19 cellular contexts compared by ENCODE assay signal in the genomic region with DNA sequence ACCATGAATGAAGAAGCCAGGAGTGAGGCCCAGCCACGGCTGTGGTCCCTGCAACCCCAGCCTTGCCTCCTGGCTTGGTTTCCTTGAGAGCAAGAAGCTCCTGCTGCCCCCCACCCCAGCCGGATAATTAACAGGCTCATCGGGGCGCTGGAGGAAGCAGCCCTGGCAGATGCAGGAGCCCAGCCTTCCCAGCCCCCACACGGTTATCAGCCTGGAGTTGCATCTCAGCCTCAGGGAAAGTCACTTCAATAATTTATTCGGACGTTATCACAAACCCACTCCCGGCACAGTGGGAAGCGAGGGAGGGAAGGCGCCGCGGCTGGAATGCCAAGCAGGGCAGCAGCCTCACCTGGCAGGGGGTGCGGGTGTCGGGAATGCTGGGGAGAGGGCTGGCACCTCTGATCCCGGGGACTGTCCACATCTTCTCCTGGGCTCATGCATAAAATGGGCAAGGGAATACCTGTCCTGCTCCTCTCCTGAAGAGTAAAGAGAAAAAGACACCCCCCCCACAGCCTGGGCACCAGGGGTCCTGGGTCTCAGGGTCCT. TPM values are rescaled to one million over a fixed set of nuclear protein-coding genes. Genes with fewer than 3 reads are reported as not detected.
DNase-seq lines count a peak whose midpoint lies in the region; ATAC-seq, FAIRE-seq and TF ChIP-seq lines count a peak whose summit lies in the region.
"Had no signal": no experiment of that assay in that cellular context is flagged by ENCODE, and none has a peak within 500 bp of the region (broad histone marks: within the 10 kb centered on the region; RNA-seq: fewer than 3 reads in every experiment).

No MANE protein-coding gene starts in this region.

- no peaks in the 10 kb centered on the region for H3K9me3 ChIP-seq in RWPE2 (ENCODE audit: severe bottlenecking)
- H3K9me3 ChIP-seq: MG63 had no signal

- no peaks in the 10 kb centered on the region for H3K4me1 ChIP-seq in RWPE2 (ENCODE audit: insufficient read depth, poor library complexity, severe bottlenecking)

- H3K4me3 ChIP-seq in RWPE2 (ENCODE audit: severe bottlenecking), result no peak overlapping the region
- H3K4me3 ChIP-seq: MG63 had no signal

- POLR2A ChIA-PET in activated naive CD8-positive, alpha-beta T cell treated with anti-CD3 and anti-CD28 coated beads, Interleukin-2, amount 10 ng/mL, durations not matched to agents 7 days and 5 days (lab: Charles Lee), result interaction anchor here (1.0 kb wide), 1 partner anchor 44 kb away, joined by 4 read pairs; the partner anchor contains the start of gene LRP8

- DNase-seq in activated naive CD8-positive, alpha-beta T cell treated with anti-CD3 and anti-CD28 coated beads, Interleukin-2, amount 10 ng/mL, durations not matched to agents 7 days and 5 days, result peak; percentile 20
- no peak for DNase-seq in activated naive CD8-positive, alpha-beta T cell treated with anti-CD3 and anti-CD28 coated beads for 36 hours
- DNase-seq in RWPE2 (ENCODE audit: low spot score) (peak; percentile 37), left kidney (ENCODE audit: low read depth, low spot score) (peak; percentile 42), type B pancreatic cell (ENCODE audit: extremely low spot score, unreplicated experiment) (peak; percentile 66), hypothalamus (lab: John Stamatoyannopoulos, UW) (no peak), NCI-H1092 treated with DMSO at 0.1 percent for 48 hours (lab: John Stamatoyannopoulos, UW) (no peak), frontal cortex (ENCODE audit: low spot score in 2 of 2) (no peak)
- DNase-seq: EL; GOT3; left ventricle myocardium superior; MG63; NCI-H2029 treated with DMSO at 0.1 percent for 48 hours; NCI-H510A; stimulated activated CD4-positive, alpha-beta T cell treated with anti-CD3 and anti-CD28 coated beads, Interleukin-2, amount 100 ng/mL, for 48 hours; T-helper 2 cell had no signal

- no peak for TF ChIP-seq CTCF in RWPE2 (IDR thresholded peaks at IDR 0.05; ENCODE audit: poor library complexity, severe bottlenecking)
- no peak for TF ChIP-seq CTCF in type B pancreatic cell (conservative IDR thresholded peaks at IDR 0.05)

- H3K27me3 Mint-ChIP-seq in activated naive CD8-positive, alpha-beta T cell treated with anti-CD3 and anti-CD28 coated beads, Interleukin-2, amount 10 ng/mL, durations not matched to agents 7 days and 5 days, result no peaks in the 10 kb centered on the region
- no peaks in the 10 kb centered on the region for H3K27me3 Mint-ChIP-seq in activated naive CD8-positive, alpha-beta T cell treated with anti-CD3 and anti-CD28 coated beads for 36 hours
- H3K27me3 Mint-ChIP-seq in type B pancreatic cell, result peaks cover 10% of the 10 kb centered on the region
- H3K27me3 Mint-ChIP-seq: activated naive CD4-positive, alpha-beta T cell treated with anti-CD3 and anti-CD28 coated beads, Interleukin-2, amount 50 U/mL, for 24 hours; IgD-negative memory B cell had no signal

- H3K27ac ChIP-seq in RWPE2 (ENCODE audit: poor library complexity, severe bottlenecking), result no peak overlapping the region

- H3K36me3 ChIP-seq in RWPE2 (ENCODE audit: low read depth), result no peaks in the 10 kb centered on the region
- H3K36me3 ChIP-seq: MG63 had no signal

- peaks cover 19% of the 10 kb centered on the region for H3K4me1 Mint-ChIP-seq in activated naive CD8-positive, alpha-beta T cell treated with anti-CD3 and anti-CD28 coated beads, Interleukin-2, amount 10 ng/mL, durations not matched to agents 7 days and 5 days
- H3K4me1 Mint-ChIP-seq in activated naive CD8-positive, alpha-beta T cell treated with anti-CD3 and anti-CD28 coated beads for 36 hours, result peaks cover 16% of the 10 kb centered on the region
- H3K4me1 Mint-ChIP-seq in type B pancreatic cell (ENCODE audit: unreplicated experiment), result peaks cover 10% of the 10 kb centered on the region

- H3K27ac Mint-ChIP-seq in activated naive CD8-positive, alpha-beta T cell treated with anti-CD3 and anti-CD28 coated beads, Interleukin-2, amount 10 ng/mL, durations not matched to agents 7 days and 5 days, result no peak overlapping the region
- no peak overlapping the region for H3K27ac Mint-ChIP-seq in activated naive CD8-positive, alpha-beta T cell treated with anti-CD3 and anti-CD28 coated beads for 36 hours
- H3K27ac Mint-ChIP-seq in type B pancreatic cell, result no peak overlapping the region
- H3K27ac Mint-ChIP-seq: activated naive CD4-positive, alpha-beta T cell treated with anti-CD3 and anti-CD28 coated beads, Interleukin-2, amount 50 U/mL, for 24 hours; IgD-negative memory B cell had no signal

- H3K9me3 Mint-ChIP-seq in activated naive CD8-positive, alpha-beta T cell treated with anti-CD3 and anti-CD28 coated beads, Interleukin-2, amount 10 ng/mL, durations not matched to agents 7 days and 5 days, result no peaks in the 10 kb centered on the region
- no peaks in the 10 kb centered on the region for H3K9me3 Mint-ChIP-seq in activated naive CD8-positive, alpha-beta T cell treated with anti-CD3 and anti-CD28 coated beads for 36 hours
- no peaks in the 10 kb centered on the region for H3K9me3 Mint-ChIP-seq in type B pancreatic cell
- H3K9me3 Mint-ChIP-seq: activated naive CD4-positive, alpha-beta T cell treated with anti-CD3 and anti-CD28 coated beads, Interleukin-2, amount 50 U/mL, for 24 hours; IgD-negative memory B cell had no signal

- no peak for FAIRE-seq in frontal cortex (lab: Jason Lieb, UNC)
- FAIRE-seq: colon had no signal

- no peak overlapping the region for H3K4me3 Mint-ChIP-seq in activated naive CD8-positive, alpha-beta T cell treated with anti-CD3 and anti-CD28 coated beads, Interleukin-2, amount 10 ng/mL, durations not matched to agents 7 days and 5 days
- no peak overlapping the region for H3K4me3 Mint-ChIP-seq in activated naive CD8-positive, alpha-beta T cell treated with anti-CD3 and anti-CD28 coated beads for 36 hours
- no peak overlapping the region for H3K4me3 Mint-ChIP-seq in type B pancreatic cell
- H3K4me3 Mint-ChIP-seq: activated naive CD4-positive, alpha-beta T cell treated with anti-CD3 and anti-CD28 coated beads, Interleukin-2, amount 50 U/mL, for 24 hours; IgD-negative memory B cell had no signal

- no peaks in the 10 kb centered on the region for H3K27me3 ChIP-seq in RWPE2 (ENCODE audit: insufficient read depth, poor library complexity, severe bottlenecking)
- H3K27me3 ChIP-seq: MG63 had no signal

- no peak for ATAC-seq in activated naive CD8-positive, alpha-beta T cell treated with anti-CD3 and anti-CD28 coated beads, Interleukin-2, amount 10 ng/mL, durations not matched to agents 7 days and 5 days (ENCODE audit: low read depth)
- no peak for ATAC-seq in RWPE2 (ENCODE audit: low read depth)
- ATAC-seq: left ventricle myocardium superior had no signal

- peaks cover 2% of the 10 kb centered on the region for H3K36me3 Mint-ChIP-seq in activated naive CD8-positive, alpha-beta T cell treated with anti-CD3 and anti-CD28 coated beads, Interleukin-2, amount 10 ng/mL, durations not matched to agents 7 days and 5 days
- H3K36me3 Mint-ChIP-seq in activated naive CD8-positive, alpha-beta T cell treated with anti-CD3 and anti-CD28 coated beads for 36 hours, result no peaks in the 10 kb centered on the region
- no peaks in the 10 kb centered on the region for H3K36me3 Mint-ChIP-seq in type B pancreatic cell
- H3K36me3 Mint-ChIP-seq: activated naive CD4-positive, alpha-beta T cell treated with anti-CD3 and anti-CD28 coated beads, Interleukin-2, amount 50 U/mL, for 24 hours had no signal

RNA-seq across cellular contexts. Expression of gene LRP8, which starts 43.3 kb away (rescaled TPM):
- total RNA-seq in activated naive CD8-positive, alpha-beta T cell treated with anti-CD3 and anti-CD28 coated beads, Interleukin-2, amount 10 ng/mL, durations not matched to agents 7 days and 5 days, result 10 to 100 TPM; 45.0 to 54.3 TPM
- total RNA-seq in activated naive CD8-positive, alpha-beta T cell treated with anti-CD3 and anti-CD28 coated beads for 36 hours, result 10 to 100 TPM; 42.3 to 47.7 TPM
- total RNA-seq in type B pancreatic cell (ENCODE audit: low replicate concordance) (7.1 and 16.5 TPM in 2 replicates), frontal cortex (83.6 TPM)

Comparison
In these comparisons a context has a peak if more than half of its experiments do, and no peak if none do; other contexts are left out.
1. DNase-seq: peak in activated naive CD8-positive, alpha-beta T cell treated with anti-CD3 and anti-CD28 coated beads, Interleukin-2, amount 10 ng/mL, durations not matched to agents 7 days and 5 days (single experiment), RWPE2 (single experiment), left kidney (single experiment) and type B pancreatic cell (single experiment); none in activated naive CD8-positive, alpha-beta T cell treated with anti-CD3 and anti-CD28 coated beads for 36 hours (single experiment), hypothalamus (0 of 51), NCI-H1092 treated with DMSO at 0.1 percent for 48 hours (single experiment) and frontal cortex (0 of 2).